ENCODE assay signal across 2 cellular contexts in genomic region chr4:2415881-2416563, GRCh38.
TF ChIP-seq lines count a peak whose summit lies in the region.

No MANE protein-coding gene starts in this region.

TF ChIP-seq in SK-N-SH, 30 proteins besides CTCF, POLR2A, EP300 and RAD21 (continued from another document):
- TF ChIP-seq NRF1 (IDR thresholded peaks at IDR 0.05; ENCODE audit: low read depth, low read length) (no peak), GABPA (IDR thresholded peaks at IDR 0.05; ENCODE audit: low read depth) (no peak), GATA2 (CRISPR knock-in tag; IDR thresholded peaks at IDR 0.05) (no peak), SMC3 (IDR thresholded peaks at IDR 0.05; ENCODE audit: low read depth, low read length) (no peak), RXRA (IDR thresholded peaks at IDR 0.05; ENCODE audit: borderline replicate concordance, low read depth) (no peak), FOXJ3 (CRISPR knock-in tag; IDR thresholded peaks at IDR 0.05) (no peak), TCF12 (IDR thresholded peaks at IDR 0.05) (no peak), TAF1 (IDR thresholded peaks at IDR 0.05; ENCODE audit: borderline replicate concordance, low read depth, low read length) (no peak), RCOR1 (IDR thresholded peaks at IDR 0.05; ENCODE audit: low read length) (no peak), SIN3A (IDR thresholded peaks at IDR 0.05; ENCODE audit: borderline replicate concordance, low read depth, low read length) (no peak)
- TF ChIP-seq, protein P1, sequence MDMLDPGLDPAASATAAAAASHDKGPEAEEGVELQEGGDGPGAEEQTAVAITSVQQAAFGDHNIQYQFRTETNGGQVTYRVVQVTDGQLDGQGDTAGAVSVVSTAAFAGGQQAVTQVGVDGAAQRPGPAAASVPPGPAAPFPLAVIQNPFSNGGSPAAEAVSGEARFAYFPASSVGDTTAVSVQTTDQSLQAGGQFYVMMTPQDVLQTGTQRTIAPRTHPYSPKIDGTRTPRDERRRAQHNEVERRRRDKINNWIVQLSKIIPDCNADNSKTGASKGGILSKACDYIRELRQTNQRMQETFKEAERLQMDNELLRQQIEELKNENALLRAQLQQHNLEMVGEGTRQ (IDR thresholded peaks at IDR 0.05; ENCODE audit: borderline replicate concordance, low read depth, low read length): no peak

TF ChIP-seq in SK-N-SH treated with all-trans-retinoic acid at 6 μM for 48 hours, 23 proteins besides CTCF, POLR2A, EP300 and RAD21 (continued from another document):
- TF ChIP-seq ARNTL (CRISPR knock-in tag; IDR thresholded peaks at IDR 0.05; ENCODE audit: borderline replicate concordance, low read depth): no peak
- TF ChIP-seq, protein P2, sequence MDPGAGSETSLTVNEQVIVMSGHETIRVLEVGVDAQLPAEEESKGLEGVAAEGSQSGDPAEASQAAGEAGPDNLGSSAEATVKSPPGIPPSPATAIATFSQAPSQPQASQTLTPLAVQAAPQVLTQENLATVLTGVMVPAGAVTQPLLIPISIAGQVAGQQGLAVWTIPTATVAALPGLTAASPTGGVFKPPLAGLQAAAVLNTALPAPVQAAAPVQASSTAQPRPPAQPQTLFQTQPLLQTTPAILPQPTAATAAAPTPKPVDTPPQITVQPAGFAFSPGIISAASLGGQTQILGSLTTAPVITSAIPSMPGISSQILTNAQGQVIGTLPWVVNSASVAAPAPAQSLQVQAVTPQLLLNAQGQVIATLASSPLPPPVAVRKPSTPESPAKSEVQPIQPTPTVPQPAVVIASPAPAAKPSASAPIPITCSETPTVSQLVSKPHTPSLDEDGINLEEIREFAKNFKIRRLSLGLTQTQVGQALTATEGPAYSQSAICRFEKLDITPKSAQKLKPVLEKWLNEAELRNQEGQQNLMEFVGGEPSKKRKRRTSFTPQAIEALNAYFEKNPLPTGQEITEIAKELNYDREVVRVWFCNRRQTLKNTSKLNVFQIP (CRISPR knock-in tag; IDR thresholded peaks at IDR 0.05; ENCODE audit: borderline replicate concordance, low read depth): no peak
- TF ChIP-seq TCF4 (CRISPR knock-in tag; IDR thresholded peaks at IDR 0.05; ENCODE audit: borderline replicate concordance): no peak
- no peak for TF ChIP-seq ZNF70 (CRISPR knock-in tag; IDR thresholded peaks at IDR 0.05)
- no peak for TF ChIP-seq OSR1 (CRISPR knock-in tag; IDR thresholded peaks at IDR 0.05)
- no peak for TF ChIP-seq ZC3H10 (CRISPR knock-in tag; IDR thresholded peaks at IDR 0.05)
- no peak for TF ChIP-seq ZFP3 (CRISPR knock-in tag; IDR thresholded peaks at IDR 0.05)
- no peak for TF ChIP-seq BACH2 (CRISPR knock-in tag; IDR thresholded peaks at IDR 0.05; ENCODE audit: borderline replicate concordance)
- no peak for TF ChIP-seq ISL1 (CRISPR knock-in tag; IDR thresholded peaks at IDR 0.05)
- TF ChIP-seq ZNF8 (CRISPR knock-in tag; IDR thresholded peaks at IDR 0.05): no peak
